ENCODE assay signal across 24 cellular contexts in the genomic region with DNA sequence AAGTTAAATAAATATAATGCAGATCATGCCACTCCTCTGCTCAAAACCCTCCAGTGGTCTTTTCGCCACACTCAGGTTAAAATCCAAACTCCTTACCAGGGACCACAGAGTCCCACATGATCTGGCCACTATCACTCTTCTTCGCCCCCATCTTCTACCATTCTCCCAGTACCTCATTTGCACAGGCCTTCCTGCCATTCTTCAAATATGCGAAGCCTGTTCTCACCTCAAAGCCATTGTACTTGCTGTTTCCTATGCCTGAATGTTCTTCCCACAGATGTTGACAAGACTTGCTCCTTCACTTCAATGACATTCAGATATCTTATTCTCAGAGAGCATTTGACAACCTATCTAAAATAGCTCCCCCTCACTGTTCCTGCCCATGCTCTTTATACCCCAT.
"Had no signal": no experiment of that assay in that cellular context is flagged by ENCODE, and none has a peak within 500 bp of the region (broad histone marks: within the 10 kb centered on the region; RNA-seq: fewer than 3 reads in every experiment).

No MANE protein-coding gene starts in this region.

- H3K36me3 ChIP-seq: neutrophil had no signal

- H3K4me3 ChIP-seq: coronary artery, esophagus squamous epithelium, gastrocnemius medialis, left ventricle myocardium inferior, right lobe of liver, skin epidermis, testis, upper lobe of left lung had no signal

- H3K9me3 Mint-ChIP-seq: activated naive CD8-positive, alpha-beta T cell treated with anti-CD3 and anti-CD28 coated beads for 36 hours; activated T-cell treated with anti-CD3 and anti-CD28 coated beads, Interleukin-2, amount 50 U/mL, for 4 hours; activated T-helper 2 cell treated with anti-CD3 and anti-CD28 coated beads, Interferon-gamma antibody, Interleukin-2, Interleukin-4, amounts not matched to agents 10 μg/mL and 5 μg/mL and 100 μg/mL, durations not matched to agents 14 hours and 24 hours and 36 hours; natural killer cell treated with Interleukin-12 subunit alpha and Interleukin-12 subunit beta and Interleukin-15 and Interleukin-18, amount 100 ng/mL, for 72 hours; stimulated activated memory B cell treated with anti-CD40 and anti-IgM and Interleukin-4, amounts not matched to agents 10 μg/mL and 1 μg/mL and 100 μg/mL, for 72 hours; T-helper 2 cell treated with Interferon-gamma antibody and Interleukin-4, amounts not matched to agents 5 μg/mL and 100 μg/mL, for 36 hours had no signal

- DNase-seq: activated CD8-positive, alpha-beta memory T cell treated with anti-CD3 and anti-CD28 coated beads, Interleukin-2, amount 50 U/mL, for 48 hours; activated naive CD4-positive, alpha-beta T cell; activated naive CD8-positive, alpha-beta T cell treated with anti-CD3 and anti-CD28 coated beads for 36 hours; activated T-cell treated with anti-CD3 and anti-CD28 coated beads, Interleukin-2, amount 50 U/mL, for 4 hours; amniotic stem cell; cerebellar nuclear complex; esophagus squamous epithelium; gastrocnemius medialis; hippocampal formation; left ventricle myocardium inferior; mammary epithelial cell; right lobe of liver; stimulated activated CD4-positive, alpha-beta T cell treated with anti-CD3 and anti-CD28 coated beads, Interleukin-1b, Interleukin-23, amount 100 ng/mL, for 48 hours; testis; upper lobe of left lung; WERI-Rb-1 had no signal

- H3K27ac Mint-ChIP-seq: activated naive CD8-positive, alpha-beta T cell treated with anti-CD3 and anti-CD28 coated beads for 36 hours; activated T-helper 2 cell treated with anti-CD3 and anti-CD28 coated beads, Interferon-gamma antibody, Interleukin-2, Interleukin-4, amounts not matched to agents 10 μg/mL and 5 μg/mL and 100 μg/mL, durations not matched to agents 14 hours and 24 hours and 36 hours; natural killer cell treated with Interleukin-12 subunit alpha and Interleukin-12 subunit beta and Interleukin-15 and Interleukin-18, amount 100 ng/mL, for 72 hours; T-helper 2 cell treated with Interferon-gamma antibody and Interleukin-4, amounts not matched to agents 5 μg/mL and 100 μg/mL, for 36 hours had no signal

- H3K27me3 ChIP-seq: esophagus squamous epithelium, gastrocnemius medialis, neutrophil, right lobe of liver, testis, upper lobe of left lung had no signal

- ATAC-seq: activated T-cell treated with anti-CD3 and anti-CD28 coated beads, Interleukin-2, amount 50 U/mL, for 4 hours; gastrocnemius medialis; natural killer cell treated with Interleukin-12 subunit alpha and Interleukin-12 subunit beta and Interleukin-15 and Interleukin-18, amount 100 ng/mL, for 72 hours; right lobe of liver; stimulated activated memory B cell treated with anti-CD40 and anti-IgM and Interleukin-4, amounts not matched to agents 10 μg/mL and 1 μg/mL and 100 μg/mL, for 72 hours had no signal

- H3K4me1 ChIP-seq: left ventricle myocardium inferior, parathyroid adenoma, right lobe of liver, testis had no signal

- H3K4me3 Mint-ChIP-seq: activated naive CD8-positive, alpha-beta T cell treated with anti-CD3 and anti-CD28 coated beads for 36 hours; activated T-cell treated with anti-CD3 and anti-CD28 coated beads, Interleukin-2, amount 50 U/mL, for 4 hours; natural killer cell treated with Interleukin-12 subunit alpha and Interleukin-12 subunit beta and Interleukin-15 and Interleukin-18, amount 100 ng/mL, for 72 hours; stimulated activated memory B cell treated with anti-CD40 and anti-IgM and Interleukin-4, amounts not matched to agents 10 μg/mL and 1 μg/mL and 100 μg/mL, for 72 hours; T-helper 2 cell treated with Interferon-gamma antibody and Interleukin-4, amounts not matched to agents 5 μg/mL and 100 μg/mL, for 36 hours had no signal

- H3K79me2 ChIP-seq: parathyroid adenoma had no signal

- H3K27me3 Mint-ChIP-seq: activated naive CD8-positive, alpha-beta T cell treated with anti-CD3 and anti-CD28 coated beads for 36 hours; natural killer cell treated with Interleukin-12 subunit alpha and Interleukin-12 subunit beta and Interleukin-15 and Interleukin-18, amount 100 ng/mL, for 72 hours; stimulated activated memory B cell treated with anti-CD40 and anti-IgM and Interleukin-4, amounts not matched to agents 10 μg/mL and 1 μg/mL and 100 μg/mL, for 72 hours had no signal

- H3K9me3 ChIP-seq: esophagus squamous epithelium, gastrocnemius medialis, left ventricle myocardium inferior, neutrophil, right lobe of liver, testis, upper lobe of left lung had no signal

- H3K27ac ChIP-seq: coronary artery, esophagus squamous epithelium, gastrocnemius medialis, left ventricle myocardium inferior, neutrophil, parathyroid adenoma, right lobe of liver, skin epidermis, testis, upper lobe of left lung, WERI-Rb-1 had no signal
